In genomic region chr21:14520535-14520934, GRCh38 we compare ENCODE assay signal across 13 cellular contexts. TPM values are rescaled to one million over a fixed set of nuclear protein-coding genes. Genes with fewer than 3 reads are reported as not detected.
A peak's percentile ranks its signal among the peaks of the same experiment; 100 is the strongest.
DNase-seq lines count a peak whose midpoint lies in the region; ATAC-seq, FAIRE-seq and TF ChIP-seq lines count a peak whose summit lies in the region.
"Had no signal": no experiment of that assay in that cellular context is flagged by ENCODE, and none has a peak within 500 bp of the region (broad histone marks: within the 10 kb centered on the region; RNA-seq: fewer than 3 reads in every experiment).

No MANE protein-coding gene starts in this region.

- H3K18ac ChIP-seq in H1 (ENCODE audit: extremely low read depth, low read length) = no peak overlapping the region

- H3K4me2 ChIP-seq in OCI-LY1 (ENCODE audit: low read length) = peak overlapping the region; percentile 62
- peak overlapping the region in 1 of 2 experiments; percentile 40; a peak in 1 of 4 replicates for H3K4me2 ChIP-seq in H1 (ENCODE audit: insufficient read depth in 1 of 2, low read depth in 2 of 2, low read length in 2 of 2)

- TF ChIP-seq EP300 in H1 (IDR thresholded peaks at IDR 0.05; ENCODE audit: borderline replicate concordance in 1 of 2, low read depth in 2 of 2, low read length in 2 of 2) = no peak

- H3K27ac Mint-ChIP-seq in activated naive CD4-positive, alpha-beta T cell treated with anti-CD3 and anti-CD28 coated beads, Interleukin-2, amount 50 U/mL, for 24 hours = peak overlapping the region; percentile 56
- H3K27ac Mint-ChIP-seq in stimulated activated naive CD8-positive, alpha-beta T cell treated with anti-CD3 and anti-CD28 coated beads, Interleukin-15, amount 100 ng/mL, for 72 hours = peak overlapping the region in 1 of 2 donors; percentile 69

- H4K8ac ChIP-seq in H1 (ENCODE audit: extremely low read depth, insufficient read depth, low read length) = peak overlapping the region; percentile 17; the same call in 1 of the 2 replicates

- H2BK12ac ChIP-seq in H1 (ENCODE audit: low read depth, low read length) = peak overlapping the region; percentile 52; the same call in 1 of the 2 replicates

- H3K9ac ChIP-seq in OCI-LY1 (ENCODE audit: low read length) (peak overlapping the region; percentile 40; the same call in 1 of the 2 replicates), H1 (replicated peaks in 1 of 4; ENCODE audit: extremely low read depth in 1 of 4, low read depth in 3 of 4, low read length in 3 of 4) (no peak overlapping the region; a peak in 1 of 7 replicates)

- H3K4me3 ChIP-seq in OCI-LY1 (ENCODE audit: low read depth, low read length, poor library complexity, severe bottlenecking) (peak overlapping the region; percentile 41), H1 (ENCODE audit: extremely low read depth in 1 of 4, insufficient read depth in 2 of 4, low read depth in 3 of 4, low read length in 4 of 4) (no peak overlapping the region)
- H3K4me3 ChIP-seq: psoas muscle had no signal

- TF ChIP-seq RAD21 in H1 (IDR thresholded peaks at IDR 0.05 in 1 of 2, conservative IDR thresholded peaks at IDR 0.05 in 1 of 2; ENCODE audit: low read depth in 2 of 2, low read length in 2 of 2) = no peak

- H3K4me1 Mint-ChIP-seq in activated naive CD4-positive, alpha-beta T cell treated with anti-CD3 and anti-CD28 coated beads, Interleukin-2, amount 50 U/mL, for 24 hours = peaks cover 66% of the 10 kb centered on the region
- H3K4me1 Mint-ChIP-seq in stimulated activated naive CD8-positive, alpha-beta T cell treated with anti-CD3 and anti-CD28 coated beads, Interleukin-15, amount 100 ng/mL, for 72 hours = peaks cover 69% of the 10 kb centered on the region

- no peaks in the 10 kb centered on the region for H3K23me2 ChIP-seq in H1 (ENCODE audit: low read depth, low read length)

- WGBS in H1 (ENCODE audit: extremely low coverage in 1 of 2, insufficient coverage in 1 of 2, insufficient read length in 1 of 2, insufficient replicate concordance in 2 of 2, low coverage in 1 of 2, low lambda C conversion rate in 2 of 2, missing lambda C conversion rate in 1 of 2), 2 experiments = 66% methylated on average over 7 of the region's 7 CpGs; no CpG with 5 or more reads in 1 of the 2 experiments

- no peak overlapping the region for H2BK20ac ChIP-seq in H1 (ENCODE audit: low read length)

- H3K4me1 ChIP-seq in OCI-LY1 (ENCODE audit: insufficient read depth, low read length, severe bottlenecking) = peaks cover 43% of the 10 kb centered on the region
- H3K4me1 ChIP-seq in H1 (replicated peaks in 1 of 4; ENCODE audit: control insufficient read depth in 3 of 4, insufficient read depth in 4 of 4, low read length in 3 of 4) = peaks cover 0 to 5% (median 2%) of the 10 kb centered on the region in 4 experiments; a peak in 2 of 7 replicates
- H3K4me1 ChIP-seq: psoas muscle had no signal

- H2BK5ac ChIP-seq in H1 (ENCODE audit: low read depth, low read length) = no peak overlapping the region

- no peaks in the 10 kb centered on the region for H3K9me2 ChIP-seq in OCI-LY1 (ENCODE audit: low read depth, low read length)

- no peak overlapping the region for H2AFZ ChIP-seq in OCI-LY1 (ENCODE audit: low read length)
- H2AFZ ChIP-seq in H1 (ENCODE audit: low read length) = peak overlapping the region; percentile 93

- no peaks in the 10 kb centered on the region for H3K9me3 Mint-ChIP-seq in activated naive CD4-positive, alpha-beta T cell treated with anti-CD3 and anti-CD28 coated beads, Interleukin-2, amount 50 U/mL, for 24 hours
- H3K9me3 Mint-ChIP-seq in stimulated activated naive CD8-positive, alpha-beta T cell treated with anti-CD3 and anti-CD28 coated beads, Interleukin-15, amount 100 ng/mL, for 72 hours = no peaks in the 10 kb centered on the region

- H3F3A ChIP-seq in OCI-LY1 (ENCODE audit: insufficient read depth, low read length) = peaks cover 5% of the 10 kb centered on the region; the same call in 1 of the 2 replicates

- peaks cover 6% of the 10 kb centered on the region for H3K9me3 ChIP-seq in OCI-LY1 (ENCODE audit: low read length)
- no peaks in the 10 kb centered on the region for H3K9me3 ChIP-seq in H1 (ENCODE audit: insufficient read depth in 2 of 2, low read depth in 1 of 2, low read length in 1 of 2)
- H3K9me3 ChIP-seq: psoas muscle had no signal

- no peaks in the 10 kb centered on the region for H3K27me3 ChIP-seq in OCI-LY1 (ENCODE audit: insufficient read depth, low read length)
- no peaks in the 10 kb centered on the region for H3K27me3 ChIP-seq in H1 (replicated peaks in 1 of 4; ENCODE audit: control insufficient read depth in 3 of 4, extremely low read depth in 1 of 4, insufficient read depth in 3 of 4, low read length in 3 of 4)

- no peaks in the 10 kb centered on the region for H3K27me3 Mint-ChIP-seq in activated naive CD4-positive, alpha-beta T cell treated with anti-CD3 and anti-CD28 coated beads, Interleukin-2, amount 50 U/mL, for 24 hours
- no peaks in the 10 kb centered on the region for H3K27me3 Mint-ChIP-seq in stimulated activated naive CD8-positive, alpha-beta T cell treated with anti-CD3 and anti-CD28 coated beads, Interleukin-15, amount 100 ng/mL, for 72 hours

- FAIRE-seq in H1 (lab: Jason Lieb, UNC) = no peak
- FAIRE-seq: astrocyte had no signal

- no peak for DNase-seq in activated naive CD4-positive, alpha-beta T cell treated with anti-CD3 and anti-CD28 coated beads, Interleukin-2, amount 50 U/mL, for 16 hours
- no peak for DNase-seq in H1 (ENCODE audit: low read depth in 1 of 2, low spot score in 2 of 2)
- no peak for DNase-seq in stimulated activated naive CD8-positive, alpha-beta T cell treated with anti-CD3 and anti-CD28 coated beads, Interleukin-15, amount 100 ng/mL, for 72 hours
- no peak for DNase-seq in NCI-H1092 (lab: John Stamatoyannopoulos, UW)
- no peak for DNase-seq in caudate nucleus (lab: John Stamatoyannopoulos, UW)
- DNase-seq in stimulated activated CD4-positive, alpha-beta T cell treated with anti-CD3 and anti-CD28 coated beads, Interleukin-2, amount 100 ng/mL, for 24 hours = no peak
- DNase-seq: NCI-H774, psoas muscle had no signal

- H3K4me3 Mint-ChIP-seq in activated naive CD4-positive, alpha-beta T cell treated with anti-CD3 and anti-CD28 coated beads, Interleukin-2, amount 50 U/mL, for 24 hours = peak overlapping the region; percentile 24
- peak overlapping the region; percentile 28 to 46 for H3K4me3 Mint-ChIP-seq in stimulated activated naive CD8-positive, alpha-beta T cell treated with anti-CD3 and anti-CD28 coated beads, Interleukin-15, amount 100 ng/mL, for 72 hours

- POLR2A ChIA-PET in H1 (lab: Charles Lee; ENCODE audit: partially characterized antibody) = no interaction called here

- H2BK15ac ChIP-seq in H1 (ENCODE audit: low read length) = no peak overlapping the region

- H3K79me1 ChIP-seq in H1 (ENCODE audit: low read depth, low read length) = no peaks in the 10 kb centered on the region

- H3K14ac ChIP-seq in H1 (ENCODE audit: insufficient read length) = no peak overlapping the region

- ATAC-seq in stimulated activated naive CD8-positive, alpha-beta T cell treated with anti-CD3 and anti-CD28 coated beads, Interleukin-15, amount 100 ng/mL, for 72 hours = no peak
- ATAC-seq: activated CD4-positive, CD25-positive, alpha-beta regulatory T cell treated with anti-CD3 and anti-CD28 coated beads, Interleukin-2, amount 50 U/mL, for 24 hours; psoas muscle had no signal

- no peaks in the 10 kb centered on the region for H4K20me1 ChIP-seq in OCI-LY1 (ENCODE audit: insufficient read depth, low read length)
- no peaks in the 10 kb centered on the region for H4K20me1 ChIP-seq in H1 (replicated peaks in 1 of 2; ENCODE audit: control insufficient read depth in 1 of 2, insufficient read depth in 2 of 2, low read length in 2 of 2)

- H3K4ac ChIP-seq in H1 (replicated peaks; ENCODE audit: insufficient read length, low read depth, low read length) = no peak overlapping the region

- peak overlapping the region; percentile 22 for H4K91ac ChIP-seq in H1 (replicated peaks; ENCODE audit: insufficient read length, low read length)

- H3K56ac ChIP-seq in H1 (replicated peaks; ENCODE audit: insufficient read length, low read depth, low read length) = no peak overlapping the region

- no peak for TF ChIP-seq POLR2A in H1 (IDR thresholded peaks at IDR 0.05; ENCODE audit: control extremely low read depth in 1 of 2, low read depth in 2 of 2, low read length in 2 of 2)

- H3K27ac ChIP-seq in OCI-LY1 (ENCODE audit: low read depth, low read length, poor library complexity, severe bottlenecking) = peak overlapping the region; percentile 68
- no peak overlapping the region for H3K27ac ChIP-seq in H1 (ENCODE audit: low read depth, low read length)
- no peak overlapping the region for H3K27ac ChIP-seq in caudate nucleus (ENCODE audit: low read depth, low read length)
- H3K27ac ChIP-seq: psoas muscle had no signal

- H3K79me2 ChIP-seq in OCI-LY1 (ENCODE audit: insufficient read depth, low read length) = 0 out of 2 replicates have a peak, but pooled peaks cover 9% of the 10 kb centered on the region
- H3K79me2 ChIP-seq in H1 (ENCODE audit: control insufficient read depth in 1 of 2, insufficient read depth in 2 of 2, low read length in 2 of 2) = no peaks in the 10 kb centered on the region

- H4K5ac ChIP-seq in H1 (ENCODE audit: insufficient read length, low read depth, low read length) = no peak overlapping the region

- H2AK5ac ChIP-seq in H1 (ENCODE audit: low read depth, low read length) = no peak overlapping the region

- H3K36me3 ChIP-seq in OCI-LY1 (ENCODE audit: insufficient read depth, low read length) (peaks cover 15% of the 10 kb centered on the region), H1 (ENCODE audit: control insufficient read depth in 2 of 4, insufficient read depth in 4 of 4, low read length in 3 of 4) (no peaks in the 10 kb centered on the region)

- CTCF ChIA-PET in H1 (lab: Charles Lee; ENCODE audit: partially characterized antibody) = no interaction called here

- H3K36me3 Mint-ChIP-seq in activated naive CD4-positive, alpha-beta T cell treated with anti-CD3 and anti-CD28 coated beads, Interleukin-2, amount 50 U/mL, for 24 hours = peaks cover 44% of the 10 kb centered on the region

- no peak overlapping the region for H3K23ac ChIP-seq in H1 (ENCODE audit: insufficient read length)

- no peak overlapping the region for H2BK120ac ChIP-seq in H1 (replicated peaks; ENCODE audit: low read depth, low read length)

- TF ChIP-seq CTCF in OCI-LY1 (IDR thresholded peaks at IDR 0.05; ENCODE audit: low read length) (no peak), H1 (IDR thresholded peaks at IDR 0.05; ENCODE audit: control extremely low read depth in 1 of 3, insufficient read depth in 1 of 3, low read depth in 1 of 3, low read length in 3 of 3) (no peak)

TF ChIP-seq in H1, 55 proteins besides CTCF, POLR2A, EP300 and RAD21 (continues in another document):
- TF ChIP-seq YY1 (IDR thresholded peaks at IDR 0.05; ENCODE audit: low read depth, low read length) = no peak

RNA-seq across cellular contexts. Expression of gene SAMSN1, which starts 25.6 kb away (rescaled TPM):
- 2.4 and 3.0 TPM in 2 replicates for total RNA-seq in H1 (2021; fragmentation: NEBNext Ultra II Directional; extraction: Animal tissue kit (Norgen Biotek cat#: 25700))
- polyA plus RNA-seq in H1 (2011; rRNA removed) = 0.30 and 0.50 TPM in 2 replicates
- polyA plus RNA-seq in H1 (2011; cell fraction: cytosol; rRNA removed) = 0.58 TPM
- 0.33 TPM for polyA plus RNA-seq in H1 (2011; cell fraction: nucleus; rRNA removed)
- 0.76 to 3.1 TPM (median 1.7 TPM) in 4 replicates for polyA plus RNA-seq in H1 (2012, experiment 1 of 2)
- polyA plus RNA-seq in H1 (2012, experiment 2 of 2) = 0.25 TPM
- polyA plus RNA-seq in H1 (2013, experiment 1 of 2) = 15.5 TPM
- polyA plus RNA-seq in H1 (2013, experiment 2 of 2) = 14.0 TPM
- polyA minus RNA-seq in H1 (2011; rRNA and poly(A)+ RNA removed) = 0.88 and 1.0 TPM in 2 replicates
- not detected for polyA minus RNA-seq in H1 (2011; cell fraction: cytosol; rRNA and poly(A)+ RNA removed)
- polyA minus RNA-seq in H1 (2011; cell fraction: nucleus; rRNA and poly(A)+ RNA removed) = 4.5 TPM
- total RNA-seq: LHCN-M2 had no signal
